8 cellular contexts compared by ENCODE assay signal in the genomic region with DNA sequence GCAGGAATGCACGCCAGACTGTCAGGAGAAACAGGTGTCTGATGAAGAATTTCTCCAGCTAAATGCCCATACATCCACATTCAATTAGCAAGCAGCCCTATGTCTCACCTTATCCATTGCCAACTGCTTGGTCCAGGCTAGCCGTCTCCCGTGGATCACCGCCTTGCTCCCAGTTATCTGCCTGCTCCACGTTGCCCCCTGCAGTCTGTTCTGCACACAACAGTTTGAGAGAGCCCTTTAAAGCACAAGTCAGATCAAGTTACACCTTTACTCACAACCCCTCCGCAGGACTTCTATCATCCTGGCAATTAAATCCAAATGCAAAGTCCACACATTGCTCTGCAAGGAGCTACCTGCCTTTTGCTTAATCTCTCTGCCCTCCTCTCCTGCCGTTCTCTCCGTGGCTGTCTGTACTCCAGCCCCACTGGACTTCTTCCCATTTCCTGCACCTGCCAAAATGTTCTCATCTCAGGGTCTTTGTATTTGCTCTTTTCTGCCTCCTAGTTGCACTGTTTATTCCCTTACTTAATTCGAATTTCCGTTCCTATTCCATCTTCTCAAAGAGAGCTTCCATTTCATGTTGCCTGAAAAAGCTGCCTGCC.
DNase-seq lines count a peak whose midpoint lies in the region; ATAC-seq and TF ChIP-seq lines count a peak whose summit lies in the region.

No MANE protein-coding gene starts in this region.

- no peaks in the 10 kb centered on the region for H3K36me3 ChIP-seq in GM06990 (ENCODE audit: control insufficient read depth, insufficient read depth, low read length)

- TF ChIP-seq CTCF in GM06990 (IDR thresholded peaks at IDR 0.05; ENCODE audit: insufficient read depth, low read length, poor library complexity, severe bottlenecking): peak; percentile 61

- H3K27me3 ChIP-seq in GM06990 (replicated peaks; ENCODE audit: control insufficient read depth, insufficient read depth, low read length): no peaks in the 10 kb centered on the region

- ATAC-seq in GM19455 (IDR thresholded peaks at IDR 0.05; ENCODE audit: unreplicated experiment): no peak

- no peak overlapping the region for H3K4me3 ChIP-seq in GM06990 (replicated peaks; ENCODE audit: low read depth, low read length)

- peak; percentile 6 for DNase-seq in GM06990 (ENCODE audit: extremely low read depth, insufficient read length)
- peak; percentile 32 for DNase-seq in LoVo (ENCODE audit: low spot score)
- peak; percentile 33 to 51 for DNase-seq in activated CD4-positive, alpha-beta T cell treated with anti-CD3 and anti-CD28 coated beads, Interleukin-2, amount 50 U/mL, for 48 hours
- peak; percentile 86 for DNase-seq in iPS-NIHi7 (ENCODE audit: extremely low spot score)
- DNase-seq in stimulated activated CD8-positive, alpha-beta memory T cell treated with anti-CD3 and anti-CD28 coated beads, Interleukin-4, amount 100 ng/mL, for 48 hours: peak; percentile 48
- no peak for DNase-seq in mesenteric fat pad (ENCODE audit: low spot score)
- DNase-seq in EL: no peak

Comparison
In these comparisons a context has a peak if more than half of its experiments do, and no peak if none do; other contexts are left out.
1. DNase-seq: peak in GM06990 (single experiment), LoVo (single experiment), activated CD4-positive, alpha-beta T cell treated with anti-CD3 and anti-CD28 coated beads, Interleukin-2, amount 50 U/mL, for 48 hours (2 of 2), iPS-NIHi7 (single experiment) and stimulated activated CD8-positive, alpha-beta memory T cell treated with anti-CD3 and anti-CD28 coated beads, Interleukin-4, amount 100 ng/mL, for 48 hours (single experiment); none in mesenteric fat pad (single experiment) and EL (single experiment).